Comparison of ENCODE assay signal across 17 cellular contexts in the genomic region with DNA sequence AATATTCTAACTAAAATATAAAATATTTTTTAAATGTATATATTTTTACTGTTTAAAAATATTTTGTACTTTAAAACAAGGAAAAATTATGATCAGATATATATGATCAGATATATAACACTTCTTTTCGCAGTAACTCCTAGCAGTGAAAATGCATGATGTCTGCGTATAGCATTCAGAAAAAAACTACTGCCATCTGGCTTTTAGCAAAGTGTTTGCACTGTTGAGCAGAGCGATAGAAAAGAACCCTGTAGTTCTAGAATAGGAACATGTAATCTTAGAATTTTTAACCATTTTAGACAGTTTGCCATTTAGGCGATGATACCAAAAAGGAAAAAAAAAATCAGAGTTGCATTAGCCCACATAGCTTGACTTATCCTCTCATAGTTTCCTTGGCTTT.
DNase-seq lines count a peak whose midpoint lies in the region; ATAC-seq and TF ChIP-seq lines count a peak whose summit lies in the region.
"Had no signal": no experiment of that assay in that cellular context is flagged by ENCODE, and none has a peak within 500 bp of the region (broad histone marks: within the 10 kb centered on the region; RNA-seq: fewer than 3 reads in every experiment).

No MANE protein-coding gene starts in this region.

- no peak for ATAC-seq in HG03571 (IDR thresholded peaks at IDR 0.05; ENCODE audit: unreplicated experiment)
- ATAC-seq in GM18505 (IDR thresholded peaks at IDR 0.05; ENCODE audit: unreplicated experiment), result no peak
- ATAC-seq in GM18868 (IDR thresholded peaks at IDR 0.05; ENCODE audit: unreplicated experiment), result no peak
- ATAC-seq: activated CD4-positive, CD25-positive, alpha-beta regulatory T cell treated with anti-CD3 and anti-CD28 coated beads, Interleukin-2, amount 50 U/mL, for 24 hours; HCT116; naive thymus-derived CD4-positive, alpha-beta T cell; stimulated activated memory B cell treated with anti-CD40 and anti-IgM and Interleukin-4, amounts not matched to agents 10 μg/mL and 1 μg/mL and 100 μg/mL, for 72 hours had no signal

- peak; percentile 20 for DNase-seq in NCI-H345 (lab: John Stamatoyannopoulos, UW)
- no peak for DNase-seq in NCI-H345 treated with DMSO at 0.1 percent for 48 hours (lab: John Stamatoyannopoulos, UW; ENCODE audit: unreplicated experiment)
- peak; percentile 4 for DNase-seq in OCI-M1 (lab: John Stamatoyannopoulos, UW)
- DNase-seq in fibroblast of villous mesenchyme (ENCODE audit: low read depth), result peak; percentile 2
- DNase-seq in renal cortical epithelial cell (ENCODE audit: low read depth), result peak; percentile 5
- DNase-seq: activated gamma-delta T cell treated with Interleukin-2 at 50 U/mL for 16 hours; DMS79 treated with DMSO at 0.1 percent for 48 hours; naive thymus-derived CD4-positive, alpha-beta T cell; NCI-H1417 treated with DMSO at 0.1 percent for 48 hours; SHP77 treated with DMSO at 0.1 percent for 48 hours; upper lobe of left lung had no signal

- TF ChIP-seq POLR2A in GM18505 (IDR thresholded peaks at IDR 0.05; ENCODE audit: borderline replicate concordance, extremely low read depth, insufficient read depth, insufficient read length), result no peak

- no peak overlapping the region for H3K4me3 ChIP-seq in fibroblast of villous mesenchyme (ENCODE audit: low read depth, low read length)
- H3K4me3 ChIP-seq: upper lobe of left lung had no signal

- TF ChIP-seq CTCF in fibroblast of villous mesenchyme (IDR thresholded peaks at IDR 0.05; ENCODE audit: insufficient read depth, low read depth, low read length), result peak; percentile 13
